Comparison of ENCODE assay signal across 8 cellular contexts in genomic region chr10:43287056-43288007, GRCh38. TPM values are rescaled to one million over a fixed set of nuclear protein-coding genes. Genes with fewer than 3 reads are reported as not detected.
DNase-seq lines count a peak whose midpoint lies in the region; ATAC-seq lines count a peak whose summit lies in the region.

No MANE protein-coding gene starts in this region.

- H3K4me1 Mint-ChIP-seq in T-cell = peaks cover 34 to 51% (median 44%) of the 10 kb centered on the region in 3 donors

- POLR2A ChIA-PET in T-cell (lab: Charles Lee) = interaction anchor here in 1 of 2 donors (0.6 kb wide), 1 partner anchor 155 kb away, joined by 5 read pairs; no protein-coding TSS in a partner anchor

- CTCF ChIA-PET in T-cell (lab: Charles Lee) = interaction anchor here (0.7 to 1.0 kb wide), 2 partner anchors 61 to 94 kb away, joined by 3 to 6 read pairs; no protein-coding TSS in a partner anchor

- no peaks in the 10 kb centered on the region for H3K9me3 Mint-ChIP-seq in T-cell

- no peaks in the 10 kb centered on the region for H3K36me3 Mint-ChIP-seq in T-cell

- H3K27ac Mint-ChIP-seq in T-cell = peak overlapping the region; percentile 90

- ATAC-seq in HG03280 (IDR thresholded peaks at IDR 0.05; ENCODE audit: unreplicated experiment) (peak; percentile 61), T-cell (replicated peaks in 1 of 4) (peak; percentile 74 to 93 (median 88)), sciatic nerve (no peak)

- DNase-seq in activated CD8-positive, alpha-beta memory T cell treated with anti-CD3 and anti-CD28 coated beads for 24 hours = peak; percentile 77
- DNase-seq in activated CD8-positive, alpha-beta memory T cell treated with anti-CD3 and anti-CD28 coated beads, Interleukin-2, amount 50 U/mL, for 48 hours = no peak
- DNase-seq in T-cell (peak in 24 of 34 experiments; percentile 18 to 67 (median 34)), NCI-H2081 (lab: John Stamatoyannopoulos, UW) (no peak), sciatic nerve (ENCODE audit: low spot score) (no peak)
- DNase-seq in central memory CD4-positive, alpha-beta T cell = peak; percentile 46
- peak; percentile 15 for DNase-seq in stimulated activated CD8-positive, alpha-beta memory T cell treated with anti-CD3 and anti-CD28 coated beads, Interleukin-4, amount 100 ng/mL, for 24 hours (ENCODE audit: low read depth)

- peaks cover 0 to 7% of the 10 kb centered on the region in 2 donors for H3K27me3 Mint-ChIP-seq in T-cell

- H3K4me3 Mint-ChIP-seq in T-cell = peak overlapping the region; percentile 41 to 81 (median 45)

- intact Hi-C loops in sciatic nerve (cut with DNase I) = no loop called here

RNA-seq across cellular contexts. Expression of gene RASGEF1A, which starts 20.5 kb away (rescaled TPM):
- total RNA-seq in T-cell (1 to 10 TPM; 2.2 to 6.9 (median 5.6) TPM), sciatic nerve (21.7 TPM)

Comparison
In these comparisons a context has a peak if more than half of its experiments do, and no peak if none do; other contexts are left out.
1. DNase-seq: peak in activated CD8-positive, alpha-beta memory T cell treated with anti-CD3 and anti-CD28 coated beads for 24 hours (single experiment), T-cell (24 of 34), central memory CD4-positive, alpha-beta T cell (single experiment) and stimulated activated CD8-positive, alpha-beta memory T cell treated with anti-CD3 and anti-CD28 coated beads, Interleukin-4, amount 100 ng/mL, for 24 hours (single experiment); none in activated CD8-positive, alpha-beta memory T cell treated with anti-CD3 and anti-CD28 coated beads, Interleukin-2, amount 50 U/mL, for 48 hours (single experiment), NCI-H2081 (0 of 2) and sciatic nerve (single experiment).